In genomic region chr19:464146-464545, GRCh38 we compare ENCODE assay signal across 39 cellular contexts. TPM values are rescaled to one million over a fixed set of nuclear protein-coding genes. Genes with fewer than 3 reads are reported as not detected.
"Had no signal": no experiment of that assay in that cellular context is flagged by ENCODE, and none has a peak within 500 bp of the region (broad histone marks: within the 10 kb centered on the region; RNA-seq: fewer than 3 reads in every experiment).

No MANE protein-coding gene starts in this region.

- H3K27ac Mint-ChIP-seq: activated B cell treated with CpG ODN at 0.5 μM for 24 hours; activated CD4-positive, alpha-beta memory T cell treated with anti-CD3 and anti-CD28 coated beads for 36 hours; activated CD4-positive, alpha-beta T cell treated with anti-CD3 and anti-CD28 coated beads, Interleukin-2, amount 10 ng/mL, durations not matched to agents 24 days and 14 days; activated CD8-positive, alpha-beta T cell treated with anti-CD3 and anti-CD28 coated beads for 36 hours; activated naive CD4-positive, alpha-beta T cell treated with anti-CD3 and anti-CD28 coated beads for 36 hours; activated naive CD4-positive, alpha-beta T cell treated with anti-CD3 and anti-CD28 coated beads, Interleukin-2, amount 50 U/mL, for 72 hours; activated naive CD8-positive, alpha-beta T cell treated with anti-CD3 and anti-CD28 coated beads for 36 hours; activated T-cell treated with anti-CD3 and anti-CD28 coated beads, Interleukin-2, amount 50 U/mL, for 72 hours; activated T-helper 1 cell treated with anti-CD3 and anti-CD28 coated beads, Interleukin-12 subunit alpha, Interleukin-12 subunit beta, Interleukin-2, Interleukin-4 antibody, amounts not matched to agents 30 ng/mL and 10 ng/mL and 1 ng/mL, durations not matched to agents 14 hours and 24 hours and 36 hours; activated T-helper 17 cell treated with anti-CD3 and anti-CD28 coated beads, Interleukin-2, amount 50 U/mL, for 72 hours; T-helper 1 cell treated with Interleukin-12 subunit alpha and Interleukin-12 subunit beta and Interleukin-4 antibody, amounts not matched to agents 30 μg/mL and 1 μg/mL, for 36 hours; T-helper 2 cell treated with Interferon-gamma antibody and Interleukin-4, amounts not matched to agents 5 μg/mL and 100 μg/mL, for 36 hours had no signal

- H3K4me3 ChIP-seq: adrenal gland, body of pancreas, breast epithelium had no signal

- DNase-seq: activated B cell treated with CpG ODN at 0.5 μM for 24 hours; activated CD4-positive, alpha-beta memory T cell treated with anti-CD3 and anti-CD28 coated beads for 36 hours; activated CD4-positive, alpha-beta T cell treated with anti-CD3 and anti-CD28 coated beads for 4 hours; activated CD4-positive, alpha-beta T cell treated with anti-CD3 and anti-CD28 coated beads, Interleukin-2, amount 10 ng/mL, durations not matched to agents 24 days and 14 days; activated CD4-positive, alpha-beta T cell treated with anti-CD3 and anti-CD28 coated beads, Interleukin-2, amount 50 U/mL, for 1 hour; activated CD4-positive, alpha-beta T cell treated with anti-CD3 and anti-CD28 coated beads, Interleukin-2, amount 50 U/mL, for 4 hours; activated CD4-positive, CD25-positive, alpha-beta regulatory T cell treated with anti-CD3 and anti-CD28 coated beads, Interleukin-2, amount 50 U/mL, for 72 hours; activated CD8-positive, alpha-beta memory T cell treated with anti-CD3 and anti-CD28 coated beads, Interleukin-2, amount 50 U/mL, for 4 hours; activated CD8-positive, alpha-beta T cell treated with anti-CD3 and anti-CD28 coated beads for 36 hours; activated effector memory CD4-positive, alpha-beta T cell treated with anti-CD3 and anti-CD28 coated beads, Interleukin-2, amount 50 U/mL, for 16 hours; activated gamma-delta T cell treated with Interleukin-2 at 50 U/mL for 16 hours; activated naive CD4-positive, alpha-beta T cell; activated naive CD4-positive, alpha-beta T cell treated with anti-CD3 and anti-CD28 coated beads for 36 hours; activated naive CD4-positive, alpha-beta T cell treated with anti-CD3 and anti-CD28 coated beads, Interleukin-2, amount 50 U/mL, for 16 hours; activated naive CD8-positive, alpha-beta T cell treated with anti-CD3 and anti-CD28 coated beads for 36 hours; activated T-cell treated with anti-CD3 and anti-CD28 coated beads for 4 hours; activated T-cell treated with anti-CD3 and anti-CD28 coated beads, Interleukin-2, amount 50 U/mL, for 1 hour; activated T-cell treated with anti-CD3 and anti-CD28 coated beads, Interleukin-2, amount 50 U/mL, for 4 hours; activated T-cell treated with anti-CD3 and anti-CD28 coated beads, Interleukin-2, amount 50 U/mL, for 72 hours; adrenal gland; amniotic stem cell; body of pancreas; brain microvascular endothelial cell; central memory CD4-positive, alpha-beta T cell; SW 1271; T-helper 1 cell; T-helper 2 cell; T-helper 9 cell had no signal

- FAIRE-seq: astrocyte, TTC549 had no signal

- ATAC-seq: activated CD8-positive, alpha-beta T cell treated with anti-CD3 and anti-CD28 coated beads for 36 hours; activated naive CD4-positive, alpha-beta T cell treated with anti-CD3 and anti-CD28 coated beads, Interleukin-2, amount 50 U/mL, for 72 hours; activated T-cell treated with anti-CD3 and anti-CD28 coated beads, Interleukin-2, amount 50 U/mL, for 4 hours; activated T-cell treated with anti-CD3 and anti-CD28 coated beads, Interleukin-2, amount 50 U/mL, for 72 hours; activated T-helper 17 cell treated with anti-CD3 and anti-CD28 coated beads, Interleukin-2, amount 50 U/mL, for 72 hours; body of pancreas had no signal

- H3K36me3 Mint-ChIP-seq: activated CD4-positive, alpha-beta memory T cell treated with anti-CD3 and anti-CD28 coated beads for 36 hours; activated naive CD4-positive, alpha-beta T cell treated with anti-CD3 and anti-CD28 coated beads, Interleukin-2, amount 50 U/mL, for 72 hours; activated naive CD8-positive, alpha-beta T cell treated with anti-CD3 and anti-CD28 coated beads for 36 hours had no signal

- H3K36me3 ChIP-seq: adrenal gland, brain microvascular endothelial cell, breast epithelium had no signal

- H3K4me1 Mint-ChIP-seq: activated CD4-positive, alpha-beta T cell treated with anti-CD3 and anti-CD28 coated beads, Interleukin-2, amount 10 ng/mL, durations not matched to agents 24 days and 14 days; activated T-helper 17 cell treated with anti-CD3 and anti-CD28 coated beads, Interleukin-2, amount 50 U/mL, for 72 hours had no signal

- H3K9me3 Mint-ChIP-seq: activated CD4-positive, alpha-beta memory T cell treated with anti-CD3 and anti-CD28 coated beads for 36 hours; activated CD4-positive, alpha-beta T cell treated with anti-CD3 and anti-CD28 coated beads, Interleukin-2, amount 10 ng/mL, durations not matched to agents 24 days and 14 days; activated CD8-positive, alpha-beta T cell treated with anti-CD3 and anti-CD28 coated beads for 36 hours; activated naive CD4-positive, alpha-beta T cell treated with anti-CD3 and anti-CD28 coated beads for 36 hours; activated T-cell treated with anti-CD3 and anti-CD28 coated beads, Interleukin-2, amount 50 U/mL, for 4 hours; activated T-helper 17 cell treated with anti-CD3 and anti-CD28 coated beads, Interleukin-2, amount 50 U/mL, for 72 hours; T-helper 1 cell treated with Interleukin-12 subunit alpha and Interleukin-12 subunit beta and Interleukin-4 antibody, amounts not matched to agents 30 μg/mL and 1 μg/mL, for 36 hours; T-helper 2 cell treated with Interferon-gamma antibody and Interleukin-4, amounts not matched to agents 5 μg/mL and 100 μg/mL, for 36 hours had no signal

- H3K27ac ChIP-seq: adrenal gland, body of pancreas, brain microvascular endothelial cell, breast epithelium, VCaP had no signal

- H3K9me3 ChIP-seq: adrenal gland, body of pancreas, breast epithelium had no signal

- H3K4me1 ChIP-seq: breast epithelium had no signal

- H3K27me3 Mint-ChIP-seq: activated T-helper 17 cell treated with anti-CD3 and anti-CD28 coated beads, Interleukin-2, amount 50 U/mL, for 72 hours had no signal

- H3K4me3 Mint-ChIP-seq: activated B cell treated with CpG ODN at 0.5 μM for 24 hours; activated CD4-positive, alpha-beta memory T cell treated with anti-CD3 and anti-CD28 coated beads for 36 hours; activated CD4-positive, alpha-beta T cell treated with anti-CD3 and anti-CD28 coated beads, Interleukin-2, amount 10 ng/mL, durations not matched to agents 24 days and 14 days; activated CD8-positive, alpha-beta T cell treated with anti-CD3 and anti-CD28 coated beads for 36 hours; activated naive CD4-positive, alpha-beta T cell treated with anti-CD3 and anti-CD28 coated beads for 36 hours; activated naive CD8-positive, alpha-beta T cell treated with anti-CD3 and anti-CD28 coated beads for 36 hours; activated T-cell treated with anti-CD3 and anti-CD28 coated beads, Interleukin-2, amount 50 U/mL, for 4 hours; activated T-cell treated with anti-CD3 and anti-CD28 coated beads, Interleukin-2, amount 50 U/mL, for 72 hours; activated T-helper 1 cell treated with anti-CD3 and anti-CD28 coated beads, Interleukin-12 subunit alpha, Interleukin-12 subunit beta, Interleukin-2, Interleukin-4 antibody, amounts not matched to agents 30 ng/mL and 10 ng/mL and 1 ng/mL, durations not matched to agents 14 hours and 24 hours and 36 hours; activated T-helper 17 cell treated with anti-CD3 and anti-CD28 coated beads, Interleukin-2, amount 50 U/mL, for 72 hours; T-helper 1 cell treated with Interleukin-12 subunit alpha and Interleukin-12 subunit beta and Interleukin-4 antibody, amounts not matched to agents 30 μg/mL and 1 μg/mL, for 36 hours; T-helper 2 cell treated with Interferon-gamma antibody and Interleukin-4, amounts not matched to agents 5 μg/mL and 100 μg/mL, for 36 hours had no signal

- H3K27me3 ChIP-seq: adrenal gland, body of pancreas, breast epithelium had no signal

RNA-seq across cellular contexts. Expression of gene SHC2, which starts 3.3 kb away (rescaled TPM):
- total RNA-seq: activated B cell treated with CpG ODN at 0.5 μM for 24 hours; activated CD4-positive, alpha-beta T cell treated with anti-CD3 and anti-CD28 coated beads, Interleukin-2, amount 10 ng/mL, durations not matched to agents 24 days and 14 days; activated CD8-positive, alpha-beta memory T cell treated with anti-CD3 and anti-CD28 coated beads for 36 hours; activated naive CD4-positive, alpha-beta T cell treated with anti-CD3 and anti-CD28 coated beads for 36 hours; activated naive CD4-positive, alpha-beta T cell treated with anti-CD3 and anti-CD28 coated beads, Interleukin-2, amount 50 U/mL, for 72 hours; activated T-helper 1 cell treated with anti-CD3 and anti-CD28 coated beads, Interleukin-12 subunit alpha, Interleukin-12 subunit beta, Interleukin-2, Interleukin-4 antibody, amounts not matched to agents 30 ng/mL and 10 ng/mL and 1 ng/mL, durations not matched to agents 14 hours and 24 hours and 36 hours had no signal

RNA-seq across cellular contexts. Expression of gene C2CD4C, which starts 55.2 kb away (rescaled TPM):
- total RNA-seq: activated B cell treated with CpG ODN at 0.5 μM for 24 hours; activated CD8-positive, alpha-beta memory T cell treated with anti-CD3 and anti-CD28 coated beads for 36 hours had no signal
- polyA plus RNA-seq: aorta had no signal
